In the genomic region with DNA sequence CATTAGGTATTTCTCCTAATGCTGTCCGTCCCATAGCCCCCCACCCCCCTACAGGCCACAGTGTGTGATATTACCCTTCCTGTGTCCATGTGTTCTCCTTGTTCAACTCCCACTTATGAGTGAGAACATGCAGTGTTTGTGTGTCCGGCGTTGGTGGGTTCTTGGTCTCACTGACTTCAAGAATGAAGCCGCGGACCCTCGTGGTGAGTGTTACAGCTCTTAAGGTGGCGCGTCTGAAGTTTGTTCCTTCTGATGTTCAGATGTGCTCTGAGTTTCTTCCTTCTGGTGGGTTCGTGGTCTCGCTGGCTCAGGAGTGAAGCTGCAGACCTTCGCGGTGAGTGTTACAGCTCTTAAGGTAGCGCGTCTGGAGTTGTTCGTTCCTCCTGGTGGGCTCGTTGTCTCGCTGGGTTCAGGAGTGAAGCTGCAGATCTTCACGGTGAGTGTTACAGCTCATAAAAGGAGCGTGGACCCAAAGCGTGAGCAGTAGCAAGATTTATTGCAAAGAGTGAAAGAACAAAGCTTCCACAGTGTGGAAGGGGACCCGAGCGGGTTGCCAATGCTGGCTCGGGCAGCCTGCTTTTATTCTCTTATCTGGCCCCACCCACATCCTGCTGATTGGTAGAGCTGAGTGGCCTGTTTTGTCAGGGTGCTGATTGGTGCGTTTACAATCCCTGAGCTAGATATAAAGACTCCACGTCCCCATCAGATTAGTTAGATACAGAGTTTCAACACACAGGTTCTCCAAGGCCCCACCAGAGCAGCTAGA, we compare ENCODE assay signal across 1 cellular context.
TF ChIP-seq lines count a peak whose summit lies in the region.
"Not testable (repeated sequence)": the region's sequence is repeated elsewhere in the genome, so short reads cannot be mapped to it uniquely, and the experiment has no call there.

No MANE protein-coding gene starts in this region.

TF ChIP-seq in HepG2, 621 proteins besides CTCF, POLR2A, EP300 and RAD21 (continued from another document and continues in another):
- TF ChIP-seq ZNF678 (CRISPR knock-in tag; IDR thresholded peaks at IDR 0.05) (0 out of 2 replicates have a peak, but pooled peaks have one; percentile 88), ATF7 (CRISPR knock-in tag; IDR thresholded peaks at IDR 0.05) (peak; percentile 92), ZNF331 (CRISPR knock-in tag; IDR thresholded peaks at IDR 0.05) (peak; percentile 96), FOXP1 (CRISPR knock-in tag; IDR thresholded peaks at IDR 0.05) (peak; percentile 20; the same call in 1 of the 2 replicates), HOXA7 (CRISPR knock-in tag; IDR thresholded peaks at IDR 0.05) (peak; percentile 99), ARHGAP35 (CRISPR knock-in tag; IDR thresholded peaks at IDR 0.05; ENCODE audit: borderline replicate concordance) (peak; percentile 97; the same call in 1 of the 2 replicates), ZNF720 (CRISPR knock-in tag; IDR thresholded peaks at IDR 0.05) (peak; percentile 67; the same call in 1 of the 2 replicates), ZNF138 (CRISPR knock-in tag; IDR thresholded peaks at IDR 0.05; ENCODE audit: low read depth) (peak; percentile 24; the same call in 1 of the 2 replicates), MTA1 (CRISPR knock-in tag; IDR thresholded peaks at IDR 0.05; ENCODE audit: borderline replicate concordance) (peak; percentile 77), SALL2 (CRISPR knock-in tag; IDR thresholded peaks at IDR 0.05) (peak; percentile 87), U2AF1 (optimal IDR thresholded peaks at IDR 0.05; ENCODE audit: low read depth, low read length) (peak; percentile 28), ZSCAN22 (CRISPR knock-in tag; IDR thresholded peaks at IDR 0.05) (peak; percentile 76; the same call in 1 of the 2 replicates), ZNF605 (CRISPR knock-in tag; IDR thresholded peaks at IDR 0.05) (peak; percentile 97), FOXA3 (CRISPR knock-in tag; IDR thresholded peaks at IDR 0.05) (peak; percentile 75), SOX5 (CRISPR knock-in tag; IDR thresholded peaks at IDR 0.05; ENCODE audit: borderline replicate concordance) (peak; percentile 60), XBP1 (CRISPR knock-in tag; IDR thresholded peaks at IDR 0.05) (peak; percentile 93; the same call in 1 of the 2 replicates), ZMYM4 (CRISPR knock-in tag; IDR thresholded peaks at IDR 0.05) (peak; percentile 95), MEIS2 (CRISPR knock-in tag; IDR thresholded peaks at IDR 0.05) (peak; percentile 60), PTBP1 (IDR thresholded peaks at IDR 0.05; ENCODE audit: low read depth, low read length, poor library complexity, severe bottlenecking) (peak; percentile 99), PHF21A (CRISPR knock-in tag; IDR thresholded peaks at IDR 0.05) (peak; percentile 73), RFX5 (IDR thresholded peaks at IDR 0.05; ENCODE audit: low read depth, low read length) (peak; percentile 30; the same call in 1 of the 2 replicates), HOXA9 (CRISPR knock-in tag; IDR thresholded peaks at IDR 0.05; ENCODE audit: borderline replicate concordance) (peak; percentile 95; the same call in 1 of the 2 replicates), ZNF44 (CRISPR knock-in tag; IDR thresholded peaks at IDR 0.05) (peak; percentile 90; the same call in 1 of the 2 replicates), ZNF775 (CRISPR knock-in tag; IDR thresholded peaks at IDR 0.05; ENCODE audit: borderline replicate concordance) (peak; percentile 94), ZFP82 (CRISPR knock-in tag; IDR thresholded peaks at IDR 0.05; ENCODE audit: borderline replicate concordance) (peak; percentile 99), TBX3 (IDR thresholded peaks at IDR 0.05; ENCODE audit: borderline replicate concordance) (peak; percentile 44; the same call in 1 of the 2 replicates), JDP2 (CRISPR knock-in tag; IDR thresholded peaks at IDR 0.05; ENCODE audit: borderline replicate concordance) (peak; percentile 83; the same call in 1 of the 2 replicates), ZNF460 (CRISPR knock-in tag; IDR thresholded peaks at IDR 0.05; ENCODE audit: borderline replicate concordance) (peak; percentile 45; the same call in 1 of the 2 replicates), TOPORS (CRISPR knock-in tag; IDR thresholded peaks at IDR 0.05) (peak; percentile 97), FOXA1 (CRISPR knock-in tag; IDR thresholded peaks at IDR 0.05) (peak; percentile 40; the same call in 1 of the 2 replicates)
- TF ChIP-seq ATF7, FOXP1, FOXA1 (IDR thresholded peaks at IDR 0.05): not testable (repeated sequence)
- TF ChIP-seq, protein P1, sequence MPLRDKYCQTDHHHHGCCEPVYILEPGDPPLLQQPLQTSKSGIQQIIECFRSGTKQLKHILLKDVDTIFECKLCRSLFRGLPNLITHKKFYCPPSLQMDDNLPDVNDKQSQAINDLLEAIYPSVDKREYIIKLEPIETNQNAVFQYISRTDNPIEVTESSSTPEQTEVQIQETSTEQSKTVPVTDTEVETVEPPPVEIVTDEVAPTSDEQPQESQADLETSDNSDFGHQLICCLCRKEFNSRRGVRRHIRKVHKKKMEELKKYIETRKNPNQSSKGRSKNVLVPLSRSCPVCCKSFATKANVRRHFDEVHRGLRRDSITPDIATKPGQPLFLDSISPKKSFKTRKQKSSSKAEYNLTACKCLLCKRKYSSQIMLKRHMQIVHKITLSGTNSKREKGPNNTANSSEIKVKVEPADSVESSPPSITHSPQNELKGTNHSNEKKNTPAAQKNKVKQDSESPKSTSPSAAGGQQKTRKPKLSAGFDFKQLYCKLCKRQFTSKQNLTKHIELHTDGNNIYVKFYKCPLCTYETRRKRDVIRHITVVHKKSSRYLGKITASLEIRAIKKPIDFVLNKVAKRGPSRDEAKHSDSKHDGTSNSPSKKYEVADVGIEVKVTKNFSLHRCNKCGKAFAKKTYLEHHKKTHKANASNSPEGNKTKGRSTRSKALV (CRISPR knock-in tag; IDR thresholded peaks at IDR 0.05), result peak; percentile 89
- TF ChIP-seq, protein P2, sequence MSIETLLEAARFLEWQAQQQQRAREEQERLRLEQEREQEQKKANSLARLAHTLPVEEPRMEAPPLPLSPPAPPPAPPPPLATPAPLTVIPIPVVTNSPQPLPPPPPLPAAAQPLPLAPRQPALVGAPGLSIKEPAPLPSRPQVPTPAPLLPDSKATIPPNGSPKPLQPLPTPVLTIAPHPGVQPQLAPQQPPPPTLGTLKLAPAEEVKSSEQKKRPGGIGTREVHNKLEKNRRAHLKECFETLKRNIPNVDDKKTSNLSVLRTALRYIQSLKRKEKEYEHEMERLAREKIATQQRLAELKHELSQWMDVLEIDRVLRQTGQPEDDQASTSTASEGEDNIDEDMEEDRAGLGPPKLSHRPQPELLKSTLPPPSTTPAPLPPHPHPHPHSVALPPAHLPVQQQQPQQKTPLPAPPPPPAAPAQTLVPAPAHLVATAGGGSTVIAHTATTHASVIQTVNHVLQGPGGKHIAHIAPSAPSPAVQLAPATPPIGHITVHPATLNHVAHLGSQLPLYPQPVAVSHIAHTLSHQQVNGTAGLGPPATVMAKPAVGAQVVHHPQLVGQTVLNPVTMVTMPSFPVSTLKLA (IDR thresholded peaks at IDR 0.05), result peak; percentile 22; the same call in 1 of the 2 replicates
- TF ChIP-seq, protein P3, sequence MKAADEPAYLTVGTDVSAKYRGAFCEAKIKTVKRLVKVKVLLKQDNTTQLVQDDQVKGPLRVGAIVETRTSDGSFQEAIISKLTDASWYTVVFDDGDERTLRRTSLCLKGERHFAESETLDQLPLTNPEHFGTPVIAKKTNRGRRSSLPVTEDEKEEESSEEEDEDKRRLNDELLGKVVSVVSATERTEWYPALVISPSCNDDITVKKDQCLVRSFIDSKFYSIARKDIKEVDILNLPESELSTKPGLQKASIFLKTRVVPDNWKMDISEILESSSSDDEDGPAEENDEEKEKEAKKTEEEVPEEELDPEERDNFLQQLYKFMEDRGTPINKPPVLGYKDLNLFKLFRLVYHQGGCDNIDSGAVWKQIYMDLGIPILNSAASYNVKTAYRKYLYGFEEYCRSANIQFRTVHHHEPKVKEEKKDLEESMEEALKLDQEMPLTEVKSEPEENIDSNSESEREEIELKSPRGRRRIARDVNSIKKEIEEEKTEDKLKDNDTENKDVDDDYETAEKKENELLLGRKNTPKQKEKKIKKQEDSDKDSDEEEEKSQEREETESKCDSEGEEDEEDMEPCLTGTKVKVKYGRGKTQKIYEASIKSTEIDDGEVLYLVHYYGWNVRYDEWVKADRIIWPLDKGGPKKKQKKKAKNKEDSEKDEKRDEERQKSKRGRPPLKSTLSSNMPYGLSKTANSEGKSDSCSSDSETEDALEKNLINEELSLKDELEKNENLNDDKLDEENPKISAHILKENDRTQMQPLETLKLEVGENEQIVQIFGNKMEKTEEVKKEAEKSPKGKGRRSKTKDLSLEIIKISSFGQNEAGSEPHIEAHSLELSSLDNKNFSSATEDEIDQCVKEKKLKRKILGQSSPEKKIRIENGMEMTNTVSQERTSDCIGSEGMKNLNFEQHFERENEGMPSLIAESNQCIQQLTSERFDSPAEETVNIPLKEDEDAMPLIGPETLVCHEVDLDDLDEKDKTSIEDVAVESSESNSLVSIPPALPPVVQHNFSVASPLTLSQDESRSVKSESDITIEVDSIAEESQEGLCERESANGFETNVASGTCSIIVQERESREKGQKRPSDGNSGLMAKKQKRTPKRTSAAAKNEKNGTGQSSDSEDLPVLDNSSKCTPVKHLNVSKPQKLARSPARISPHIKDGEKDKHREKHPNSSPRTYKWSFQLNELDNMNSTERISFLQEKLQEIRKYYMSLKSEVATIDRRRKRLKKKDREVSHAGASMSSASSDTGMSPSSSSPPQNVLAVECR (CRISPR knock-in tag; IDR thresholded peaks at IDR 0.05; ENCODE audit: borderline replicate concordance), result peak; percentile 91
- TF ChIP-seq, protein P4, sequence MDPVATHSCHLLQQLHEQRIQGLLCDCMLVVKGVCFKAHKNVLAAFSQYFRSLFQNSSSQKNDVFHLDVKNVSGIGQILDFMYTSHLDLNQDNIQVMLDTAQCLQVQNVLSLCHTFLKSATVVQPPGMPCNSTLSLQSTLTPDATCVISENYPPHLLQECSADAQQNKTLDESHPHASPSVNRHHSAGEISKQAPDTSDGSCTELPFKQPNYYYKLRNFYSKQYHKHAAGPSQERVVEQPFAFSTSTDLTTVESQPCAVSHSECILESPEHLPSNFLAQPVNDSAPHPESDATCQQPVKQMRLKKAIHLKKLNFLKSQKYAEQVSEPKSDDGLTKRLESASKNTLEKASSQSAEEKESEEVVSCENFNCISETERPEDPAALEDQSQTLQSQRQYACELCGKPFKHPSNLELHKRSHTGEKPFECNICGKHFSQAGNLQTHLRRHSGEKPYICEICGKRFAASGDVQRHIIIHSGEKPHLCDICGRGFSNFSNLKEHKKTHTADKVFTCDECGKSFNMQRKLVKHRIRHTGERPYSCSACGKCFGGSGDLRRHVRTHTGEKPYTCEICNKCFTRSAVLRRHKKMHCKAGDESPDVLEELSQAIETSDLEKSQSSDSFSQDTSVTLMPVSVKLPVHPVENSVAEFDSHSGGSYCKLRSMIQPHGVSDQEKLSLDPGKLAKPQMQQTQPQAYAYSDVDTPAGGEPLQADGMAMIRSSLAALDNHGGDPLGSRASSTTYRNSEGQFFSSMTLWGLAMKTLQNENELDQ (CRISPR knock-in tag; IDR thresholded peaks at IDR 0.05; ENCODE audit: borderline replicate concordance), result peak; percentile 98
- TF ChIP-seq, protein P5, sequence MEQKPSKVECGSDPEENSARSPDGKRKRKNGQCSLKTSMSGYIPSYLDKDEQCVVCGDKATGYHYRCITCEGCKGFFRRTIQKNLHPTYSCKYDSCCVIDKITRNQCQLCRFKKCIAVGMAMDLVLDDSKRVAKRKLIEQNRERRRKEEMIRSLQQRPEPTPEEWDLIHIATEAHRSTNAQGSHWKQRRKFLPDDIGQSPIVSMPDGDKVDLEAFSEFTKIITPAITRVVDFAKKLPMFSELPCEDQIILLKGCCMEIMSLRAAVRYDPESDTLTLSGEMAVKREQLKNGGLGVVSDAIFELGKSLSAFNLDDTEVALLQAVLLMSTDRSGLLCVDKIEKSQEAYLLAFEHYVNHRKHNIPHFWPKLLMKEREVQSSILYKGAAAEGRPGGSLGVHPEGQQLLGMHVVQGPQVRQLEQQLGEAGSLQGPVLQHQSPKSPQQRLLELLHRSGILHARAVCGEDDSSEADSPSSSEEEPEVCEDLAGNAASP (CRISPR knock-in tag; IDR thresholded peaks at IDR 0.05; ENCODE audit: borderline replicate concordance), result peak; percentile 63
- TF ChIP-seq, protein P6, sequence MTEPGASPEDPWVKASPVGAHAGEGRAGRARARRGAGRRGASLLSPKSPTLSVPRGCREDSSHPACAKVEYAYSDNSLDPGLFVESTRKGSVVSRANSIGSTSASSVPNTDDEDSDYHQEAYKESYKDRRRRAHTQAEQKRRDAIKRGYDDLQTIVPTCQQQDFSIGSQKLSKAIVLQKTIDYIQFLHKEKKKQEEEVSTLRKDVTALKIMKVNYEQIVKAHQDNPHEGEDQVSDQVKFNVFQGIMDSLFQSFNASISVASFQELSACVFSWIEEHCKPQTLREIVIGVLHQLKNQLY (CRISPR knock-in tag; IDR thresholded peaks at IDR 0.05), result peak; percentile 77; the same call in 1 of the 2 replicates
- TF ChIP-seq, protein P7, sequence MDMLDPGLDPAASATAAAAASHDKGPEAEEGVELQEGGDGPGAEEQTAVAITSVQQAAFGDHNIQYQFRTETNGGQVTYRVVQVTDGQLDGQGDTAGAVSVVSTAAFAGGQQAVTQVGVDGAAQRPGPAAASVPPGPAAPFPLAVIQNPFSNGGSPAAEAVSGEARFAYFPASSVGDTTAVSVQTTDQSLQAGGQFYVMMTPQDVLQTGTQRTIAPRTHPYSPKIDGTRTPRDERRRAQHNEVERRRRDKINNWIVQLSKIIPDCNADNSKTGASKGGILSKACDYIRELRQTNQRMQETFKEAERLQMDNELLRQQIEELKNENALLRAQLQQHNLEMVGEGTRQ (IDR thresholded peaks at IDR 0.05; ENCODE audit: low read depth, low read length), result 0 out of 2 replicates have a peak, but pooled peaks have one; percentile 6
- TF ChIP-seq, protein P7 (CRISPR knock-in tag; IDR thresholded peaks at IDR 0.05; ENCODE audit: borderline replicate concordance), result not testable (repeated sequence)
- TF ChIP-seq, protein P8, sequence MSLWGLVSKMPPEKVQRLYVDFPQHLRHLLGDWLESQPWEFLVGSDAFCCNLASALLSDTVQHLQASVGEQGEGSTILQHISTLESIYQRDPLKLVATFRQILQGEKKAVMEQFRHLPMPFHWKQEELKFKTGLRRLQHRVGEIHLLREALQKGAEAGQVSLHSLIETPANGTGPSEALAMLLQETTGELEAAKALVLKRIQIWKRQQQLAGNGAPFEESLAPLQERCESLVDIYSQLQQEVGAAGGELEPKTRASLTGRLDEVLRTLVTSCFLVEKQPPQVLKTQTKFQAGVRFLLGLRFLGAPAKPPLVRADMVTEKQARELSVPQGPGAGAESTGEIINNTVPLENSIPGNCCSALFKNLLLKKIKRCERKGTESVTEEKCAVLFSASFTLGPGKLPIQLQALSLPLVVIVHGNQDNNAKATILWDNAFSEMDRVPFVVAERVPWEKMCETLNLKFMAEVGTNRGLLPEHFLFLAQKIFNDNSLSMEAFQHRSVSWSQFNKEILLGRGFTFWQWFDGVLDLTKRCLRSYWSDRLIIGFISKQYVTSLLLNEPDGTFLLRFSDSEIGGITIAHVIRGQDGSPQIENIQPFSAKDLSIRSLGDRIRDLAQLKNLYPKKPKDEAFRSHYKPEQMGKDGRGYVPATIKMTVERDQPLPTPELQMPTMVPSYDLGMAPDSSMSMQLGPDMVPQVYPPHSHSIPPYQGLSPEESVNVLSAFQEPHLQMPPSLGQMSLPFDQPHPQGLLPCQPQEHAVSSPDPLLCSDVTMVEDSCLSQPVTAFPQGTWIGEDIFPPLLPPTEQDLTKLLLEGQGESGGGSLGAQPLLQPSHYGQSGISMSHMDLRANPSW (CRISPR knock-in tag; IDR thresholded peaks at IDR 0.05; ENCODE audit: borderline replicate concordance), result peak; percentile 27; the same call in 1 of the 2 replicates
